29 cellular contexts compared by ENCODE assay signal in the genomic region with DNA sequence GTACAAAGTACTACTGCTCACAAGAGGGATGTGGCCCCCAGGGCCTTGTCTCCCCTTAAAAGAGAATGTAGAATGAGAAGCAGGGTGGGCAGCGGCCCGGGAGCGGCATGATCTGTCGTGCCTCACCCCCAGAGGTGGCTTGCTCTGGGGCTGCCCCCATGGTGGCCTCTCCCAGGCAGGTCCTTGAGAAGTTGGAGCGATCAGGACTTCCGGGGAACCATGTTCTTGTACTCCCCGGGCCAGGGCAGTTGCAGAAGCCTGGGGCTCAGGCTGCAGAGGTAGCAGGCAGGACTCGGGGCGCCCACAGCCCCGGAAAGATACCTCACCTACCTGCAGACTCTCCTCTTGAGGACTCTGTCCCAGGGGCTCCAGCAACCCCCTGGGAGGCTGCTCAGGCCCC.
"Had no signal": no experiment of that assay in that cellular context is flagged by ENCODE, and none has a peak within 500 bp of the region (broad histone marks: within the 10 kb centered on the region; RNA-seq: fewer than 3 reads in every experiment).

No MANE protein-coding gene starts in this region.

- H3K27me3 ChIP-seq: brain microvascular endothelial cell, esophagus squamous epithelium had no signal

- DNase-seq: activated CD4-positive, alpha-beta memory T cell treated with anti-CD3 and anti-CD28 coated beads for 36 hours; activated CD4-positive, alpha-beta T cell treated with anti-CD3 and anti-CD28 coated beads for 36 hours; activated CD4-positive, alpha-beta T cell treated with anti-CD3 and anti-CD28 coated beads, Interleukin-2, amount 10 ng/mL, durations not matched to agents 24 days and 14 days; activated CD4-positive, CD25-positive, alpha-beta regulatory T cell; activated CD4-positive, CD25-positive, alpha-beta regulatory T cell treated with anti-CD3 and anti-CD28 coated beads, Interleukin-2, amount 50 U/mL, for 72 hours; activated CD8-positive, alpha-beta memory T cell treated with anti-CD3 and anti-CD28 coated beads, Interleukin-2, amount 10 ng/mL, durations not matched to agents 7 days and 5 days; activated CD8-positive, alpha-beta memory T cell treated with anti-CD3 and anti-CD28 coated beads, Interleukin-2, amount 50 U/mL, for 4 hours; activated CD8-positive, alpha-beta T cell treated with anti-CD3 and anti-CD28 coated beads, Interleukin-2, amount 10 ng/mL, durations not matched to agents 7 days and 5 days; activated effector memory CD4-positive, alpha-beta T cell treated with Interleukin-2 at 50 U/mL for 16 hours; activated gamma-delta T cell treated with Interleukin-2 at 50 U/mL for 16 hours; activated naive CD4-positive, alpha-beta T cell treated with anti-CD3 and anti-CD28 coated beads, Interleukin-2, amount 50 U/mL, for 16 hours; activated naive CD4-positive, alpha-beta T cell treated with Interleukin-2 at 50 U/mL for 16 hours; activated T-cell treated with anti-CD3 and anti-CD28 coated beads, Interleukin-2, amount 50 U/mL, for 1 hour; amniotic stem cell; anterior cingulate cortex; dorsolateral prefrontal cortex; effector CD4-positive, alpha-beta T cell; effector memory CD8-positive, alpha-beta T cell; erythroblast; esophagus squamous epithelium; foreskin melanocyte; T-helper 2 cell had no signal

- H3K4me3 Mint-ChIP-seq: activated CD4-positive, alpha-beta memory T cell treated with anti-CD3 and anti-CD28 coated beads for 36 hours; activated CD4-positive, alpha-beta T cell treated with anti-CD3 and anti-CD28 coated beads for 36 hours; activated CD4-positive, alpha-beta T cell treated with anti-CD3 and anti-CD28 coated beads, Interleukin-2, amount 10 ng/mL, durations not matched to agents 24 days and 14 days; activated CD8-positive, alpha-beta memory T cell treated with anti-CD3 and anti-CD28 coated beads, Interleukin-2, amount 10 ng/mL, durations not matched to agents 7 days and 5 days; activated CD8-positive, alpha-beta T cell treated with anti-CD3 and anti-CD28 coated beads, Interleukin-2, amount 10 ng/mL, durations not matched to agents 7 days and 5 days; activated naive CD8-positive, alpha-beta T cell; activated T-helper 17 cell treated with anti-CD3 and anti-CD28 coated beads, Interleukin-2, amount 50 U/mL, for 72 hours; central memory CD8-positive, alpha-beta T cell; dendritic cell treated with granulocyte-macrophage colony-stimulating factor and Interleukin-4, amounts not matched to agents 40 ng/mL and 50 ng/mL, for 4 days; effector memory CD8-positive, alpha-beta T cell had no signal

- H3K9me3 ChIP-seq: esophagus squamous epithelium, gastroesophageal sphincter had no signal

- ATAC-seq: activated CD4-positive, alpha-beta T cell treated with anti-CD3 and anti-CD28 coated beads for 36 hours; activated CD8-positive, alpha-beta memory T cell treated with anti-CD3 and anti-CD28 coated beads, Interleukin-2, amount 10 ng/mL, durations not matched to agents 7 days and 5 days; activated CD8-positive, alpha-beta T cell treated with anti-CD3 and anti-CD28 coated beads, Interleukin-2, amount 10 ng/mL, durations not matched to agents 7 days and 5 days; activated T-helper 17 cell treated with anti-CD3 and anti-CD28 coated beads, Interleukin-2, amount 50 U/mL, for 72 hours; effector memory CD8-positive, alpha-beta T cell; gastroesophageal sphincter had no signal

- H3K9me3 Mint-ChIP-seq: activated CD4-positive, alpha-beta memory T cell treated with anti-CD3 and anti-CD28 coated beads for 36 hours; activated CD4-positive, alpha-beta T cell treated with anti-CD3 and anti-CD28 coated beads, Interleukin-2, amount 10 ng/mL, durations not matched to agents 24 days and 14 days; activated T-helper 17 cell treated with anti-CD3 and anti-CD28 coated beads, Interleukin-2, amount 50 U/mL, for 72 hours; central memory CD8-positive, alpha-beta T cell; effector memory CD8-positive, alpha-beta T cell had no signal

- H3K27ac ChIP-seq: brain microvascular endothelial cell, coronary artery, dorsolateral prefrontal cortex, esophagus squamous epithelium, gastroesophageal sphincter had no signal

- H3K36me3 Mint-ChIP-seq: activated CD4-positive, alpha-beta memory T cell treated with anti-CD3 and anti-CD28 coated beads for 36 hours; activated CD8-positive, alpha-beta memory T cell treated with anti-CD3 and anti-CD28 coated beads, Interleukin-2, amount 10 ng/mL, durations not matched to agents 7 days and 5 days; activated naive CD8-positive, alpha-beta T cell had no signal

- H3K4me1 Mint-ChIP-seq: activated CD4-positive, alpha-beta T cell treated with anti-CD3 and anti-CD28 coated beads for 36 hours; activated CD4-positive, alpha-beta T cell treated with anti-CD3 and anti-CD28 coated beads, Interleukin-2, amount 10 ng/mL, durations not matched to agents 24 days and 14 days; activated CD8-positive, alpha-beta memory T cell treated with anti-CD3 and anti-CD28 coated beads, Interleukin-2, amount 10 ng/mL, durations not matched to agents 7 days and 5 days; activated T-helper 17 cell treated with anti-CD3 and anti-CD28 coated beads, Interleukin-2, amount 50 U/mL, for 72 hours; central memory CD8-positive, alpha-beta T cell had no signal

- H3K27ac Mint-ChIP-seq: activated CD4-positive, alpha-beta memory T cell treated with anti-CD3 and anti-CD28 coated beads for 36 hours; activated CD4-positive, alpha-beta T cell treated with anti-CD3 and anti-CD28 coated beads for 36 hours; activated CD4-positive, alpha-beta T cell treated with anti-CD3 and anti-CD28 coated beads, Interleukin-2, amount 10 ng/mL, durations not matched to agents 24 days and 14 days; activated CD8-positive, alpha-beta memory T cell treated with anti-CD3 and anti-CD28 coated beads, Interleukin-2, amount 10 ng/mL, durations not matched to agents 7 days and 5 days; activated CD8-positive, alpha-beta T cell treated with anti-CD3 and anti-CD28 coated beads, Interleukin-2, amount 10 ng/mL, durations not matched to agents 7 days and 5 days; activated naive CD8-positive, alpha-beta T cell; activated T-helper 17 cell treated with anti-CD3 and anti-CD28 coated beads, Interleukin-2, amount 50 U/mL, for 72 hours; dendritic cell treated with granulocyte-macrophage colony-stimulating factor and Interleukin-4, amounts not matched to agents 40 ng/mL and 50 ng/mL, for 4 days; effector memory CD8-positive, alpha-beta T cell had no signal

- H3K36me3 ChIP-seq: brain microvascular endothelial cell, esophagus squamous epithelium, gastroesophageal sphincter had no signal

- H3K27me3 Mint-ChIP-seq: activated CD4-positive, alpha-beta T cell treated with anti-CD3 and anti-CD28 coated beads, Interleukin-2, amount 10 ng/mL, durations not matched to agents 24 days and 14 days; activated CD8-positive, alpha-beta memory T cell treated with anti-CD3 and anti-CD28 coated beads, Interleukin-2, amount 10 ng/mL, durations not matched to agents 7 days and 5 days; dendritic cell treated with granulocyte-macrophage colony-stimulating factor and Interleukin-4, amounts not matched to agents 40 ng/mL and 50 ng/mL, for 4 days had no signal

- H3K4me1 ChIP-seq: gastroesophageal sphincter had no signal

- H3K4me3 ChIP-seq: coronary artery, dorsolateral prefrontal cortex, esophagus squamous epithelium, gastroesophageal sphincter had no signal
